Comparison of ENCODE assay signal across 15 cellular contexts in genomic region chr4:77031544-77031943, GRCh38. TPM values are rescaled to one million over a fixed set of nuclear protein-coding genes. Genes with fewer than 3 reads are reported as not detected.
DNase-seq lines count a peak whose midpoint lies in the region; ATAC-seq and TF ChIP-seq lines count a peak whose summit lies in the region.
"Had no signal": no experiment of that assay in that cellular context is flagged by ENCODE, and none has a peak within 500 bp of the region (broad histone marks: within the 10 kb centered on the region; RNA-seq: fewer than 3 reads in every experiment).

No MANE protein-coding gene starts in this region.

- H3K4me1 ChIP-seq in CD8-positive, alpha-beta T cell (ENCODE audit: insufficient read depth, low read length), result peaks cover 33% of the 10 kb centered on the region
- no peaks in the 10 kb centered on the region for H3K4me1 ChIP-seq in MM.1S (ENCODE audit: low read length)

- no peak for DNase-seq in CD4-positive, alpha-beta T cell
- no peak for DNase-seq in CD8-positive, alpha-beta T cell
- DNase-seq in activated CD8-positive, alpha-beta T cell treated with anti-CD3 and anti-CD28 coated beads for 36 hours, result peak; percentile 47
- DNase-seq in immature natural killer cell, result peak in 2 of 3 donors; percentile 18 to 31
- DNase-seq in DMS79 (lab: John Stamatoyannopoulos, UW), result no peak
- no peak for DNase-seq in NCI-H82 (lab: John Stamatoyannopoulos, UW)
- no peak for DNase-seq in MM.1S
- no peak for DNase-seq in HUDEP-2 (lab: John Stamatoyannopoulos, UW; ENCODE audit: unreplicated experiment in 76 of 76)
- DNase-seq: anterior cingulate cortex, erythroblast, foreskin melanocyte, H7, hippocampal formation, NCI-H2107, NCI-H510A had no signal

- H3K27me3 ChIP-seq in CD4-positive, alpha-beta T cell (ENCODE audit: control insufficient read depth, insufficient read depth, low read length), result no peaks in the 10 kb centered on the region
- H3K27me3 ChIP-seq in CD8-positive, alpha-beta T cell (ENCODE audit: insufficient read depth, low read length), result no peaks in the 10 kb centered on the region
- H3K27me3 ChIP-seq in MM.1S (replicated peaks; ENCODE audit: insufficient read depth, low read length), result no peaks in the 10 kb centered on the region

- H3K36me3 ChIP-seq in CD8-positive, alpha-beta T cell (ENCODE audit: insufficient read depth, low read length), result no peaks in the 10 kb centered on the region
- H3K36me3 ChIP-seq in MM.1S (replicated peaks; ENCODE audit: insufficient read depth, low read length), result no peaks in the 10 kb centered on the region

- H2AFZ ChIP-seq in MM.1S (ENCODE audit: low read length), result no peak overlapping the region

- POLR2A ChIA-PET in CD4-positive, alpha-beta T cell (lab: Charles Lee), result interaction anchor here (0.6 to 2.0 kb wide), 7 partner anchors 9 to 83 kb away, joined by 3 to 11 read pairs (median 4); partner anchors contain the start of gene SEPTIN11
- POLR2A ChIA-PET in CD8-positive, alpha-beta T cell (lab: Charles Lee), result no interaction called here
- POLR2A ChIA-PET in activated CD8-positive, alpha-beta T cell treated with anti-CD3 and anti-CD28 coated beads for 36 hours (lab: Charles Lee), result interaction anchor here (0.8 to 2.0 kb wide), 5 partner anchors 13 to 83 kb away, joined by 3 to 6 read pairs (median 3); partner anchors contain the start of gene SEPTIN11

- H3K4me1 Mint-ChIP-seq in CD4-positive, alpha-beta T cell (ENCODE audit: low read depth), result peaks cover 44% of the 10 kb centered on the region
- H3K4me1 Mint-ChIP-seq in CD8-positive, alpha-beta T cell (ENCODE audit: low read depth), result peaks cover 33% of the 10 kb centered on the region
- H3K4me1 Mint-ChIP-seq in activated CD8-positive, alpha-beta T cell treated with anti-CD3 and anti-CD28 coated beads for 36 hours (ENCODE audit: low read depth), result peaks cover 43% of the 10 kb centered on the region
- H3K4me1 Mint-ChIP-seq in immature natural killer cell, result peaks cover 18 to 21% of the 10 kb centered on the region in 2 donors

- intact Hi-C loops in CD4-positive, alpha-beta T cell (cut with DNase I, micrococcal nuclease), result no loop called here
- intact Hi-C loops in CD8-positive, alpha-beta T cell (cut with DNase I, micrococcal nuclease), result loop anchor here in 1 of 2 experiments (10.0 kb wide), 1 partner anchor 583 kb away; no protein-coding TSS in a partner anchor
- intact Hi-C loops in activated CD8-positive, alpha-beta T cell treated with anti-CD3 and anti-CD28 coated beads for 36 hours (cut with micrococcal nuclease), result no loop called here

- peaks cover 21% of the 10 kb centered on the region for H3K36me3 Mint-ChIP-seq in CD4-positive, alpha-beta T cell (ENCODE audit: low read depth)
- H3K36me3 Mint-ChIP-seq in CD8-positive, alpha-beta T cell, result peaks cover 54% of the 10 kb centered on the region
- peaks cover 53% of the 10 kb centered on the region for H3K36me3 Mint-ChIP-seq in activated CD8-positive, alpha-beta T cell treated with anti-CD3 and anti-CD28 coated beads for 36 hours (ENCODE audit: low read depth)
- H3K36me3 Mint-ChIP-seq in immature natural killer cell, result peaks cover 21 to 63% (median 23%) of the 10 kb centered on the region in 3 donors

- H3K27me3 Mint-ChIP-seq in CD4-positive, alpha-beta T cell, result no peaks in the 10 kb centered on the region
- H3K27me3 Mint-ChIP-seq in CD8-positive, alpha-beta T cell (ENCODE audit: low read depth), result no peaks in the 10 kb centered on the region
- no peaks in the 10 kb centered on the region for H3K27me3 Mint-ChIP-seq in activated CD8-positive, alpha-beta T cell treated with anti-CD3 and anti-CD28 coated beads for 36 hours
- H3K27me3 Mint-ChIP-seq in immature natural killer cell (ENCODE audit: low read depth in 3 of 3), result peaks cover 0 to 3% (median 0%) of the 10 kb centered on the region in 3 donors

- no peak overlapping the region for H3K4me3 ChIP-seq in CD8-positive, alpha-beta T cell (ENCODE audit: low read depth, low read length)
- no peak overlapping the region for H3K4me3 ChIP-seq in MM.1S (ENCODE audit: low read length)

- H3K4me3 Mint-ChIP-seq in CD4-positive, alpha-beta T cell, result peak overlapping the region; percentile 4
- H3K4me3 Mint-ChIP-seq in CD8-positive, alpha-beta T cell, result no peak overlapping the region
- no peak overlapping the region for H3K4me3 Mint-ChIP-seq in activated CD8-positive, alpha-beta T cell treated with anti-CD3 and anti-CD28 coated beads for 36 hours
- no peak overlapping the region for H3K4me3 Mint-ChIP-seq in immature natural killer cell

- no peak overlapping the region for H3K27ac ChIP-seq in CD4-positive, alpha-beta T cell (ENCODE audit: low read depth, low read length)
- H3K27ac ChIP-seq in CD8-positive, alpha-beta T cell (ENCODE audit: low read depth, low read length), result no peak overlapping the region
- H3K27ac ChIP-seq in MM.1S (ENCODE audit: low read length), result no peak overlapping the region

- H3F3A ChIP-seq in MM.1S (ENCODE audit: insufficient read depth, low read length), result no peaks in the 10 kb centered on the region

- CTCF ChIA-PET in CD4-positive, alpha-beta T cell (lab: Charles Lee), result interaction anchor here (0.6 to 1.6 kb wide), 4 partner anchors 14 to 130 kb away, joined by 3 to 4 read pairs (median 3); no protein-coding TSS in a partner anchor
- CTCF ChIA-PET in CD8-positive, alpha-beta T cell (lab: Charles Lee), result interaction anchor here (1.3 to 6.3 kb wide), 4 partner anchors 13 to 33 kb away, joined by 3 to 46 read pairs (median 5); no protein-coding TSS in a partner anchor
- CTCF ChIA-PET in activated CD8-positive, alpha-beta T cell treated with anti-CD3 and anti-CD28 coated beads for 36 hours (lab: Charles Lee), result interaction anchor here (0.7 to 7.0 kb wide), 12 partner anchors 9 to 327 kb away, joined by 3 to 71 read pairs (median 3); no protein-coding TSS in a partner anchor

- H3K9me3 ChIP-seq in CD4-positive, alpha-beta T cell (ENCODE audit: control insufficient read depth, low read length), result no peaks in the 10 kb centered on the region
- H3K9me3 ChIP-seq in CD8-positive, alpha-beta T cell (ENCODE audit: low read length), result no peaks in the 10 kb centered on the region
- H3K9me3 ChIP-seq in MM.1S (replicated peaks; ENCODE audit: insufficient read depth, low read length), result no peaks in the 10 kb centered on the region

- no peak for TF ChIP-seq CTCF in CD4-positive, alpha-beta T cell (IDR thresholded peaks at IDR 0.05)
- TF ChIP-seq CTCF in CD8-positive, alpha-beta T cell (IDR thresholded peaks at IDR 0.05), result no peak
- TF ChIP-seq CTCF in activated CD8-positive, alpha-beta T cell treated with anti-CD3 and anti-CD28 coated beads for 36 hours (IDR thresholded peaks at IDR 0.05), result no peak
- no peak for TF ChIP-seq CTCF in MM.1S (IDR thresholded peaks at IDR 0.05; ENCODE audit: low read length)

- H3K9me3 Mint-ChIP-seq in CD4-positive, alpha-beta T cell, result no peaks in the 10 kb centered on the region
- H3K9me3 Mint-ChIP-seq in CD8-positive, alpha-beta T cell, result no peaks in the 10 kb centered on the region
- H3K9me3 Mint-ChIP-seq in activated CD8-positive, alpha-beta T cell treated with anti-CD3 and anti-CD28 coated beads for 36 hours, result no peaks in the 10 kb centered on the region
- H3K9me3 Mint-ChIP-seq in immature natural killer cell, result no peaks in the 10 kb centered on the region

- ATAC-seq in CD4-positive, alpha-beta T cell (ENCODE audit: poor library complexity), result peak; percentile 82
- ATAC-seq in CD8-positive, alpha-beta T cell, result peak; percentile 56
- ATAC-seq in activated CD8-positive, alpha-beta T cell treated with anti-CD3 and anti-CD28 coated beads for 36 hours, result peak; percentile 72

- H3K9me2 ChIP-seq in MM.1S (replicated peaks; ENCODE audit: insufficient read depth, low read length), result no peaks in the 10 kb centered on the region

- H3K27ac Mint-ChIP-seq in CD4-positive, alpha-beta T cell, result peak overlapping the region; percentile 56
- H3K27ac Mint-ChIP-seq in CD8-positive, alpha-beta T cell, result no peak overlapping the region
- H3K27ac Mint-ChIP-seq in activated CD8-positive, alpha-beta T cell treated with anti-CD3 and anti-CD28 coated beads for 36 hours, result no peak overlapping the region
- H3K27ac Mint-ChIP-seq in immature natural killer cell, result peak overlapping the region in 4 of 6 donors; percentile 29 to 46 (median 46)

- no peaks in the 10 kb centered on the region for H4K20me1 ChIP-seq in MM.1S (ENCODE audit: insufficient read depth, low read length)

- H3K79me2 ChIP-seq in MM.1S (ENCODE audit: low read length), result no peaks in the 10 kb centered on the region

- H3K9ac ChIP-seq in MM.1S (ENCODE audit: low read length), result no peak overlapping the region

- H3K4me2 ChIP-seq in MM.1S (ENCODE audit: low read depth, low read length), result no peak overlapping the region

RNA-seq across cellular contexts. Expression of gene CCNI, which starts 44.2 kb away (rescaled TPM):
- 100 to 1,000 TPM; 385 to 418 TPM for total RNA-seq in CD4-positive, alpha-beta T cell
- total RNA-seq in CD8-positive, alpha-beta T cell, result 100 to 1,000 TPM; 381 to 403 TPM
- 100 to 1,000 TPM; 257 to 272 TPM for total RNA-seq in activated CD8-positive, alpha-beta T cell treated with anti-CD3 and anti-CD28 coated beads for 36 hours
- polyA plus RNA-seq in immature natural killer cell, result 100 to 1,000 TPM; 223 to 256 (median 226) TPM

Comparison
In these comparisons a context has a peak if more than half of its experiments do, and no peak if none do; other contexts are left out.
1. DNase-seq: peak in activated CD8-positive, alpha-beta T cell treated with anti-CD3 and anti-CD28 coated beads for 36 hours (single experiment) and immature natural killer cell (2 of 3); none in CD4-positive, alpha-beta T cell (0 of 10), CD8-positive, alpha-beta T cell (0 of 7), DMS79 (single experiment), NCI-H82 (single experiment), MM.1S (single experiment) and HUDEP-2 (0 of 76).
2. H3K27ac Mint-ChIP-seq: peak in CD4-positive, alpha-beta T cell (single experiment) and immature natural killer cell (4 of 6); none in CD8-positive, alpha-beta T cell (single experiment) and activated CD8-positive, alpha-beta T cell treated with anti-CD3 and anti-CD28 coated beads for 36 hours (single experiment).
3. Peak in every context shown above with its lines, with median percentiles within 50 percentile points of each other: ATAC-seq.